In the genomic region with DNA sequence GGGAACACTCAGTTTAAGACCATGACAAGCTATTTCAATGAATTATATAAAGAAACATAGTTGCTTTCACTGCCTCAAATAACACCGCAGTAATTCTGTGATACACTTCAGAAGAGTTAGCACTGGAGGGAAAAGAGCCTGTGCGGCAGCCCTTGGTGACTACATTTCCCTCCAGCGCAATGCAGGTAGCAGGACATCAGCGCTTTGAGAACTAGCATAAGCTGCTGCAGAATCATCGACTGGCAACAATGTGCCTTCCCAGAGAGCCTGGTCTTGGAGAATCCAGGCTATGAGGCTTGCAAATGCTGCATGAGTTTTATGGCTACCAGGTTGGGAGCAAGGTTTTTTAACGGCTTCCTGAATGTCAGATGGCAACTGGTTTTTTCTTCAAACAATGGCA, we compare ENCODE assay signal across 9 cellular contexts. TPM values are rescaled to one million over a fixed set of nuclear protein-coding genes. Genes with fewer than 3 reads are reported as not detected.
DNase-seq lines count a peak whose midpoint lies in the region; ATAC-seq and TF ChIP-seq lines count a peak whose summit lies in the region.
"Had no signal": no experiment of that assay in that cellular context is flagged by ENCODE, and none has a peak within 500 bp of the region (broad histone marks: within the 10 kb centered on the region; RNA-seq: fewer than 3 reads in every experiment).

No MANE protein-coding gene starts in this region.

- no peak overlapping the region for H3K4me3 Mint-ChIP-seq in progenitor cell of endocrine pancreas (ENCODE audit: low read depth)
- H3K4me3 Mint-ChIP-seq in activated T-helper 1 cell treated with anti-CD3 and anti-CD28 coated beads, Interleukin-12 subunit alpha, Interleukin-12 subunit beta, Interleukin-2, Interleukin-4 antibody, amounts not matched to agents 30 ng/mL and 10 ng/mL and 1 ng/mL, durations not matched to agents 14 hours and 24 hours and 36 hours, result no peak overlapping the region

- intact Hi-C loops in activated T-helper 1 cell treated with anti-CD3 and anti-CD28 coated beads, Interleukin-12 subunit alpha, Interleukin-12 subunit beta, Interleukin-2, Interleukin-4 antibody, amounts not matched to agents 30 ng/mL and 10 ng/mL and 1 ng/mL, durations not matched to agents 14 hours and 24 hours and 36 hours (cut with micrococcal nuclease), result no loop called here

- H3K4me3 ChIP-seq in GM08714 (ENCODE audit: low read length), result peak overlapping the region; percentile 48
- peak overlapping the region; percentile 19 for H3K4me3 ChIP-seq in LNCaP clone FGC (ENCODE audit: low read depth, low read length)
- peak overlapping the region; percentile 42 for H3K4me3 ChIP-seq in epithelial cell of proximal tubule (ENCODE audit: low read depth, low read length)
- H3K4me3 ChIP-seq: gastroesophageal sphincter had no signal

- ATAC-seq in GM21367 (IDR thresholded peaks at IDR 0.05; ENCODE audit: unreplicated experiment), result no peak
- ATAC-seq: gastroesophageal sphincter had no signal

- H3K27ac Mint-ChIP-seq in progenitor cell of endocrine pancreas, result peak overlapping the region; percentile 5
- H3K27ac Mint-ChIP-seq in activated T-helper 1 cell treated with anti-CD3 and anti-CD28 coated beads, Interleukin-12 subunit alpha, Interleukin-12 subunit beta, Interleukin-2, Interleukin-4 antibody, amounts not matched to agents 30 ng/mL and 10 ng/mL and 1 ng/mL, durations not matched to agents 14 hours and 24 hours and 36 hours, result no peak overlapping the region

- H3K27me3 Mint-ChIP-seq in progenitor cell of endocrine pancreas, result no peaks in the 10 kb centered on the region
- peaks cover 2% of the 10 kb centered on the region for H3K27me3 Mint-ChIP-seq in activated T-helper 1 cell treated with anti-CD3 and anti-CD28 coated beads, Interleukin-12 subunit alpha, Interleukin-12 subunit beta, Interleukin-2, Interleukin-4 antibody, amounts not matched to agents 30 ng/mL and 10 ng/mL and 1 ng/mL, durations not matched to agents 14 hours and 24 hours and 36 hours (ENCODE audit: insufficient read depth)

- POLR2A ChIA-PET in RWPE1 (lab: Yijun Ruan, JAX; ENCODE audit: low non-redundant PET), result no interaction called here

- H3K36me3 Mint-ChIP-seq in progenitor cell of endocrine pancreas (ENCODE audit: insufficient read depth), result no peaks in the 10 kb centered on the region
- no peaks in the 10 kb centered on the region for H3K36me3 Mint-ChIP-seq in activated T-helper 1 cell treated with anti-CD3 and anti-CD28 coated beads, Interleukin-12 subunit alpha, Interleukin-12 subunit beta, Interleukin-2, Interleukin-4 antibody, amounts not matched to agents 30 ng/mL and 10 ng/mL and 1 ng/mL, durations not matched to agents 14 hours and 24 hours and 36 hours (ENCODE audit: low read depth)

- CTCF ChIA-PET in RWPE1 (lab: Yijun Ruan, JAX), result no interaction called here

- no peaks in the 10 kb centered on the region for H3K9me3 Mint-ChIP-seq in progenitor cell of endocrine pancreas (ENCODE audit: low read depth)
- H3K9me3 Mint-ChIP-seq in activated T-helper 1 cell treated with anti-CD3 and anti-CD28 coated beads, Interleukin-12 subunit alpha, Interleukin-12 subunit beta, Interleukin-2, Interleukin-4 antibody, amounts not matched to agents 30 ng/mL and 10 ng/mL and 1 ng/mL, durations not matched to agents 14 hours and 24 hours and 36 hours, result no peaks in the 10 kb centered on the region
- H3K9me3 Mint-ChIP-seq: neural crest cell had no signal

- TF ChIP-seq CTCF in LNCaP clone FGC (IDR thresholded peaks at IDR 0.05; ENCODE audit: control insufficient read depth, extremely low read depth, insufficient read depth) (no peak), epithelial cell of proximal tubule (conservative IDR thresholded peaks at IDR 0.05; ENCODE audit: low read depth, low read length) (no peak), progenitor cell of endocrine pancreas (IDR thresholded peaks at IDR 0.05; ENCODE audit: unreplicated experiment) (no peak), RWPE1 (conservative IDR thresholded peaks at IDR 0.05; ENCODE audit: low read depth) (no peak)

- peaks cover 71% of the 10 kb centered on the region for H3K4me1 Mint-ChIP-seq in progenitor cell of endocrine pancreas (ENCODE audit: low read depth)
- H3K4me1 Mint-ChIP-seq in activated T-helper 1 cell treated with anti-CD3 and anti-CD28 coated beads, Interleukin-12 subunit alpha, Interleukin-12 subunit beta, Interleukin-2, Interleukin-4 antibody, amounts not matched to agents 30 ng/mL and 10 ng/mL and 1 ng/mL, durations not matched to agents 14 hours and 24 hours and 36 hours (ENCODE audit: low read depth), result peaks cover 79% of the 10 kb centered on the region

- DNase-seq in LNCaP clone FGC (ENCODE audit: low read depth) (no peak), epithelial cell of proximal tubule (ENCODE audit: low read depth) (no peak), progenitor cell of endocrine pancreas (ENCODE audit: low spot score, unreplicated experiment) (no peak), RWPE1 (ENCODE audit: low spot score) (no peak)
- no peak for DNase-seq in activated T-helper 1 cell treated with anti-CD3 and anti-CD28 coated beads, Interleukin-12 subunit alpha, Interleukin-12 subunit beta, Interleukin-2, Interleukin-4 antibody, amounts not matched to agents 30 ng/mL and 10 ng/mL and 1 ng/mL, durations not matched to agents 14 hours and 24 hours and 36 hours (ENCODE audit: low spot score)

- no peak overlapping the region for H3K27ac ChIP-seq in RWPE1
- H3K27ac ChIP-seq: gastroesophageal sphincter had no signal

RNA-seq across cellular contexts. Expression of a gene that starts 7.5 kb away (rescaled TPM):
- total RNA-seq in epithelial cell of proximal tubule, result 53.5 and 81.1 TPM in 2 replicates
- 66.0 and 69.4 TPM in 2 replicates for total RNA-seq in progenitor cell of endocrine pancreas
- total RNA-seq in activated T-helper 1 cell treated with anti-CD3 and anti-CD28 coated beads, Interleukin-12 subunit alpha, Interleukin-12 subunit beta, Interleukin-2, Interleukin-4 antibody, amounts not matched to agents 30 ng/mL and 10 ng/mL and 1 ng/mL, durations not matched to agents 14 hours and 24 hours and 36 hours, result 11.4 and 11.7 TPM in 2 replicates
